In genomic region chr12:89225401-89225800, GRCh38 we compare ENCODE assay signal across 9 cellular contexts.
A peak's percentile ranks its signal among the peaks of the same experiment; 100 is the strongest.
DNase-seq lines count a peak whose midpoint lies in the region; ATAC-seq and TF ChIP-seq lines count a peak whose summit lies in the region.
"Had no signal": no experiment of that assay in that cellular context is flagged by ENCODE, and none has a peak within 500 bp of the region (broad histone marks: within the 10 kb centered on the region; RNA-seq: fewer than 3 reads in every experiment).

No MANE protein-coding gene starts in this region.

- H3K36me3 ChIP-seq in KMS-11 (ENCODE audit: insufficient read depth) (no peaks in the 10 kb centered on the region), H7 (replicated peaks; ENCODE audit: control insufficient read depth, insufficient read depth, low read length) (no peaks in the 10 kb centered on the region)
- H3K36me3 ChIP-seq: Peyer's patch had no signal

- peaks cover 77% of the 10 kb centered on the region for H3K4me1 ChIP-seq in KMS-11 (ENCODE audit: low read depth, poor library complexity, severe bottlenecking)
- H3K4me1 ChIP-seq in foreskin keratinocyte, result peaks cover 23% of the 10 kb centered on the region

- H4K20me1 ChIP-seq in KMS-11 (ENCODE audit: insufficient read depth), result no peaks in the 10 kb centered on the region

- TF ChIP-seq CTCF in KMS-11 (conservative IDR thresholded peaks at IDR 0.05; ENCODE audit: low read depth, low read length), result no peak
- TF ChIP-seq CTCF in foreskin keratinocyte (conservative IDR thresholded peaks at IDR 0.05), result no peak

- H2AFZ ChIP-seq in KMS-11 (ENCODE audit: low read depth), result no peak overlapping the region

- no peak overlapping the region for H3K9ac ChIP-seq in KMS-11

- no peaks in the 10 kb centered on the region for H3K79me2 ChIP-seq in KMS-11 (ENCODE audit: insufficient read depth, low read depth)

- H3K27ac ChIP-seq in KMS-11 (peak overlapping the region; percentile 25; the same call in 1 of the 2 replicates), foreskin keratinocyte (peak overlapping the region; percentile 78)

- H3K4me3 ChIP-seq in KMS-11 (IDR thresholded peaks at IDR 0.05; ENCODE audit: insufficient read depth, low read depth, low read length) (no peak overlapping the region), H7 (ENCODE audit: insufficient read depth, low read depth, low read length) (no peak overlapping the region)
- H3K4me3 ChIP-seq: Peyer's patch had no signal

- ATAC-seq in GM19035 (IDR thresholded peaks at IDR 0.05; ENCODE audit: unreplicated experiment) (peak; percentile 71), foreskin keratinocyte (peak; percentile 93)

- H3K27me3 ChIP-seq in KMS-11 (ENCODE audit: insufficient read depth, low read depth) (no peaks in the 10 kb centered on the region), foreskin keratinocyte (no peaks in the 10 kb centered on the region), H7 (ENCODE audit: control insufficient read depth, insufficient read depth, low read length) (no peaks in the 10 kb centered on the region)
- H3K27me3 ChIP-seq: Peyer's patch had no signal

- peak overlapping the region; percentile 55; the same call in 1 of the 2 replicates for H3K4me2 ChIP-seq in KMS-11

- peak; percentile 45 for DNase-seq in activated CD8-positive, alpha-beta memory T cell treated with anti-CD3 and anti-CD28 coated beads, Interleukin-2, amount 50 U/mL, for 1 hour (ENCODE audit: extremely low read depth)
- DNase-seq in foreskin keratinocyte (peak; percentile 92 to 96), middle frontal gyrus (ENCODE audit: extremely low spot score, low spot score) (no peak), NOMO-1 (lab: John Stamatoyannopoulos, UW; ENCODE audit: unreplicated experiment in 2 of 2) (no peak), H7 (no peak)
- peak; percentile 44 to 77 (median 62) for DNase-seq in stimulated activated CD4-positive, alpha-beta T cell treated with anti-CD3 and anti-CD28 coated beads, Interleukin-1b, Interleukin-23, amount 100 ng/mL, for 24 hours (ENCODE audit: low read depth in 4 of 4, low spot score in 1 of 4)

Comparison
In these comparisons a context has a peak if more than half of its experiments do, and no peak if none do; other contexts are left out.
1. DNase-seq: peak in activated CD8-positive, alpha-beta memory T cell treated with anti-CD3 and anti-CD28 coated beads, Interleukin-2, amount 50 U/mL, for 1 hour (single experiment), foreskin keratinocyte (2 of 2) and stimulated activated CD4-positive, alpha-beta T cell treated with anti-CD3 and anti-CD28 coated beads, Interleukin-1b, Interleukin-23, amount 100 ng/mL, for 24 hours (4 of 4); none in middle frontal gyrus (single experiment), NOMO-1 (0 of 2) and H7 (single experiment).